ENCODE assay signal across 21 cellular contexts in genomic region chr2:3624059-3624794, GRCh38. TPM values are rescaled to one million over a fixed set of nuclear protein-coding genes. Genes with fewer than 3 reads are reported as not detected.
DNase-seq lines count a peak whose midpoint lies in the region; ATAC-seq, FAIRE-seq and TF ChIP-seq lines count a peak whose summit lies in the region.
"Had no signal": no experiment of that assay in that cellular context is flagged by ENCODE, and none has a peak within 500 bp of the region (broad histone marks: within the 10 kb centered on the region; RNA-seq: fewer than 3 reads in every experiment).

No MANE protein-coding gene starts in this region.

- no peak overlapping the region for H3K4me3 ChIP-seq in fibroblast of villous mesenchyme (ENCODE audit: low read depth, low read length)
- no peak overlapping the region for H3K4me3 ChIP-seq in transverse colon
- H3K4me3 ChIP-seq: colonic mucosa, heart right ventricle, left ventricle myocardium inferior, uterus had no signal

- no peaks in the 10 kb centered on the region for H3K36me3 ChIP-seq in transverse colon
- H3K36me3 ChIP-seq: colonic mucosa, heart right ventricle, left ventricle myocardium inferior, uterus had no signal

- no peak for FAIRE-seq in RCC 7860 (lab: Jason Lieb, UNC)

- no peak for TF ChIP-seq CTCF in fibroblast of villous mesenchyme (IDR thresholded peaks at IDR 0.05; ENCODE audit: insufficient read depth, low read depth, low read length)
- TF ChIP-seq CTCF in transverse colon (IDR thresholded peaks at IDR 0.05), result no peak

- in situ Hi-C loops in transverse colon (cut with MboI; ENCODE audit: low pct_ligation_motif_present in 1 of 4, low pct_unique_long_range_greater_than_20kb in 1 of 4, low sequenced_read_pairs in 3 of 4), result no loop called here

- H3K27me3 ChIP-seq in transverse colon, result no peaks in the 10 kb centered on the region
- H3K27me3 ChIP-seq: colonic mucosa, heart right ventricle, uterus had no signal

- intact Hi-C loops in transverse colon (cut with DNase I; ENCODE audit: low total_unique reads), result no loop called here

- no peak for TF ChIP-seq EP300 in transverse colon (IDR thresholded peaks at IDR 0.05; ENCODE audit: low read depth)

- H3K4me1 ChIP-seq in transverse colon, result no peaks in the 10 kb centered on the region
- H3K4me1 ChIP-seq: colonic mucosa, uterus had no signal

- H3K27ac ChIP-seq in transverse colon, result no peak overlapping the region
- H3K27ac ChIP-seq: colonic mucosa, heart right ventricle, left ventricle myocardium inferior, uterus had no signal

- DNase-seq in fibroblast of villous mesenchyme (ENCODE audit: low read depth) (peak; percentile 30), RCC 7860 (ENCODE audit: low spot score) (no peak), dedifferentiated amniotic fluid mesenchymal stem cell (ENCODE audit: extremely low spot score) (no peak), transverse colon (no peak)
- DNase-seq: activated CD4-positive, CD25-positive, alpha-beta regulatory T cell; activated T-cell treated with anti-CD3 and anti-CD28 coated beads, Interleukin-2, amount 50 U/mL, for 72 hours; amygdala; colonic mucosa; KG1; left ventricle myocardium inferior; NCI-H1417; NCI-H446 treated with DMSO at 0.1 percent for 48 hours had no signal

- WGBS in transverse colon (ENCODE audit: low coverage in 1 of 2), 2 donors, result 66 to 67% methylated on average over 2 to 4 of the region's 4 CpGs

- ATAC-seq in GM18498 (IDR thresholded peaks at IDR 0.05; ENCODE audit: unreplicated experiment), result peak; percentile 85
- ATAC-seq in GM19438 (IDR thresholded peaks at IDR 0.05; ENCODE audit: low read depth, unreplicated experiment), result peak; percentile 67
- ATAC-seq in HG02870 (IDR thresholded peaks at IDR 0.05; ENCODE audit: unreplicated experiment), result peak; percentile 90
- no peak for ATAC-seq in GM19324 (IDR thresholded peaks at IDR 0.05; ENCODE audit: low FRiP score, unreplicated experiment)
- ATAC-seq: activated T-cell treated with anti-CD3 and anti-CD28 coated beads, Interleukin-2, amount 50 U/mL, for 72 hours; heart right ventricle; naive thymus-derived CD8-positive, alpha-beta T cell; Panc1; T-cell had no signal

- no peaks in the 10 kb centered on the region for H3K9me3 ChIP-seq in transverse colon
- H3K9me3 ChIP-seq: colonic mucosa had no signal

- TF ChIP-seq POLR2A in transverse colon (IDR thresholded peaks at IDR 0.05), result no peak

RNA-seq across cellular contexts. Expression of gene COLEC11, which starts 29.3 kb away (rescaled TPM):
- total RNA-seq in fibroblast of villous mesenchyme, result 0.43 and 1.6 TPM in 2 replicates
- 1 to 10 TPM in 2 of 4 donors, not detected in 2; 1.6 to 2.0 TPM for total RNA-seq in transverse colon

RNA-seq across cellular contexts. Expression of gene ALLC, which starts 33.8 kb away (rescaled TPM):
- under 0.01 TPM in 1 of 2 replicates, not detected in the other for total RNA-seq in fibroblast of villous mesenchyme
- total RNA-seq in transverse colon, result not detected
- total RNA-seq: activated T-cell treated with anti-CD3 and anti-CD28 coated beads, Interleukin-2, amount 50 U/mL, for 72 hours; colonic mucosa; heart right ventricle; left ventricle myocardium inferior; naive thymus-derived CD8-positive, alpha-beta T cell; T-cell; uterus had no signal

RNA-seq across cellular contexts. Expression of gene RPS7, which starts 49.2 kb away (rescaled TPM):
- total RNA-seq in fibroblast of villous mesenchyme, result 1,279 and 1,357 TPM in 2 replicates
- 1,000 to 10,000 TPM; 1,279 to 3,433 (median 2,045) TPM for total RNA-seq in transverse colon
